ENCODE assay signal across 25 cellular contexts in genomic region chr12:104724992-104725585, GRCh38.
"Had no signal": no experiment of that assay in that cellular context is flagged by ENCODE, and none has a peak within 500 bp of the region (broad histone marks: within the 10 kb centered on the region; RNA-seq: fewer than 3 reads in every experiment).

No MANE protein-coding gene starts in this region.

- DNase-seq: activated CD4-positive, alpha-beta T cell treated with anti-CD3 and anti-CD28 coated beads for 1 hour; activated CD4-positive, alpha-beta T cell treated with anti-CD3 and anti-CD28 coated beads, Interleukin-2, amount 50 U/mL, for 4 hours; activated gamma-delta T cell treated with Interleukin-2 at 50 U/mL for 16 hours; brain microvascular endothelial cell; caudate nucleus; effector memory CD4-positive, alpha-beta T cell; foreskin melanocyte; hippocampal formation; midbrain; psoas muscle; right cardiac atrium; stimulated activated CD4-positive, alpha-beta T cell treated with anti-CD3 and anti-CD28 coated beads, Interleukin-12 subunit alpha, Interleukin-12 subunit beta, amount 100 ng/mL, for 4 hours; stimulated activated CD4-positive, alpha-beta T cell treated with anti-CD3 and anti-CD28 coated beads, Interleukin-4, amount 100 ng/mL, for 4 hours; substantia nigra; thyroid gland; upper lobe of right lung had no signal

- H3K36me3 ChIP-seq: adrenal gland, ascending aorta, thyroid gland, upper lobe of right lung had no signal

- H3K27ac Mint-ChIP-seq: activated naive CD4-positive, alpha-beta T cell treated with anti-CD3 and anti-CD28 coated beads, Interleukin-2, amount 50 U/mL, for 24 hours; stimulated activated naive CD8-positive, alpha-beta T cell treated with anti-CD3 and anti-CD28 coated beads, Interleukin-15, Interleukin-2, amounts not matched to agents 100 ng/mL and 50 ng/mL, for 24 hours; T-helper 2 cell treated with Interferon-gamma antibody and Interleukin-4, amounts not matched to agents 5 μg/mL and 100 μg/mL, for 36 hours had no signal

- H3K9me3 ChIP-seq: adrenal gland, ascending aorta, psoas muscle, thyroid gland, upper lobe of right lung had no signal

- H3K27me3 ChIP-seq: adrenal gland, ascending aorta, brain microvascular endothelial cell, thyroid gland, upper lobe of right lung had no signal

- H3K9me3 Mint-ChIP-seq: activated naive CD4-positive, alpha-beta T cell treated with anti-CD3 and anti-CD28 coated beads, Interleukin-2, amount 50 U/mL, for 24 hours; activated T-helper 1 cell treated with anti-CD3 and anti-CD28 coated beads, Interleukin-12 subunit alpha, Interleukin-12 subunit beta, Interleukin-2, Interleukin-4 antibody, amounts not matched to agents 30 ng/mL and 10 ng/mL and 1 ng/mL, durations not matched to agents 14 hours and 24 hours and 36 hours; neural crest cell; stimulated activated naive CD8-positive, alpha-beta T cell treated with anti-CD3 and anti-CD28 coated beads, Interleukin-15, Interleukin-2, amounts not matched to agents 100 ng/mL and 50 ng/mL, for 24 hours; T-helper 2 cell treated with Interferon-gamma antibody and Interleukin-4, amounts not matched to agents 5 μg/mL and 100 μg/mL, for 36 hours had no signal

- H3K27me3 Mint-ChIP-seq: activated naive CD4-positive, alpha-beta T cell treated with anti-CD3 and anti-CD28 coated beads, Interleukin-2, amount 50 U/mL, for 24 hours; stimulated activated naive CD8-positive, alpha-beta T cell treated with anti-CD3 and anti-CD28 coated beads, Interleukin-15, Interleukin-2, amounts not matched to agents 100 ng/mL and 50 ng/mL, for 24 hours had no signal

- H3K27ac ChIP-seq: adrenal gland, ascending aorta, brain microvascular endothelial cell, psoas muscle, thyroid gland, upper lobe of right lung had no signal

- H3K4me3 Mint-ChIP-seq: activated naive CD4-positive, alpha-beta T cell treated with anti-CD3 and anti-CD28 coated beads, Interleukin-2, amount 50 U/mL, for 24 hours; activated T-helper 1 cell treated with anti-CD3 and anti-CD28 coated beads, Interleukin-12 subunit alpha, Interleukin-12 subunit beta, Interleukin-2, Interleukin-4 antibody, amounts not matched to agents 30 ng/mL and 10 ng/mL and 1 ng/mL, durations not matched to agents 14 hours and 24 hours and 36 hours; neural crest cell; stimulated activated naive CD8-positive, alpha-beta T cell treated with anti-CD3 and anti-CD28 coated beads, Interleukin-15, Interleukin-2, amounts not matched to agents 100 ng/mL and 50 ng/mL, for 24 hours; T-helper 2 cell treated with Interferon-gamma antibody and Interleukin-4, amounts not matched to agents 5 μg/mL and 100 μg/mL, for 36 hours had no signal

- H3K4me1 ChIP-seq: ascending aorta, psoas muscle had no signal

- ATAC-seq: esophagus mucosa, psoas muscle, right cardiac atrium, SK-N-SH treated with all-trans-retinoic acid at 6 μM for 48 hours, upper lobe of right lung had no signal

- H3K4me3 ChIP-seq: adrenal gland, ascending aorta, psoas muscle, thyroid gland, upper lobe of right lung had no signal
